In the genomic region with DNA sequence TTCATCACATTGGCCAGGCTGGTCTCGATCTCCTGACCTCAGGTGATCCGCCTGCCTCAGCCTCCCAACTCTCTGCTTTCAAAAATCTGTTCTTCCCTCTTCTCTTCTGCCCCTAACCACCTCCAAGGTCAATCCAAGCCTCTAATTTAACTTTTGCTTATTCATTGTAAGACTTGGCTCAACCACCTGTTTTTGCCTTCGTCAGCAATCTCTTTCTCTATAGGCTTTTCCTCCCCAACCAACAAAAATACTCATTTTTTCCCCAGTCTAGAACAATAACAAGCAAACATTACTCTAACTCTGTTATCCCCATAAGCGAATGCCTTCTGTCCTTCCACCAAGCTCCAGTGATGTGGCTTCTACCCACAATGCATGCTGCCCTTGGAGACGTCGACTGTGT, we compare ENCODE assay signal across 39 cellular contexts.
"Had no signal": no experiment of that assay in that cellular context is flagged by ENCODE, and none has a peak within 500 bp of the region (broad histone marks: within the 10 kb centered on the region; RNA-seq: fewer than 3 reads in every experiment).

No MANE protein-coding gene starts in this region.

- H3K4me1 ChIP-seq: adrenal gland, breast epithelium, colonic mucosa had no signal

- H3K36me3 ChIP-seq: adrenal gland, brain microvascular endothelial cell, breast epithelium, cardiac muscle cell, colonic mucosa had no signal

- H3K27ac Mint-ChIP-seq: activated naive CD4-positive, alpha-beta T cell treated with anti-CD3 and anti-CD28 coated beads for 36 hours; activated naive CD4-positive, alpha-beta T cell treated with anti-CD3 and anti-CD28 coated beads, Interleukin-2, amount 10 ng/mL, durations not matched to agents 7 days and 5 days; activated naive CD4-positive, alpha-beta T cell treated with anti-CD3 and anti-CD28 coated beads, Interleukin-2, amount 50 U/mL, for 24 hours; activated naive CD4-positive, alpha-beta T cell treated with anti-CD3 and anti-CD28 coated beads, Interleukin-2, amount 50 U/mL, for 72 hours; activated naive CD8-positive, alpha-beta T cell; activated naive CD8-positive, alpha-beta T cell treated with anti-CD3 and anti-CD28 coated beads for 36 hours; activated naive CD8-positive, alpha-beta T cell treated with anti-CD3 and anti-CD28 coated beads, Interleukin-2, amount 10 ng/mL, durations not matched to agents 7 days and 5 days; activated naive CD8-positive, alpha-beta T cell treated with anti-CD3 and anti-CD28 coated beads, Interleukin-2, amount 50 U/mL, for 24 hours; activated T-cell treated with anti-CD3 and anti-CD28 coated beads, Interleukin-2, amount 50 U/mL, for 72 hours; activated T-helper 1 cell treated with anti-CD3 and anti-CD28 coated beads, Interleukin-12 subunit alpha, Interleukin-12 subunit beta, Interleukin-2, Interleukin-4 antibody, amounts not matched to agents 30 ng/mL and 10 ng/mL and 1 ng/mL, durations not matched to agents 14 hours and 24 hours and 36 hours; activated T-helper 17 cell treated with anti-CD3 and anti-CD28 coated beads, Interleukin-2, amount 50 U/mL, for 72 hours; activated T-helper 2 cell treated with anti-CD3 and anti-CD28 coated beads, Interferon-gamma antibody, Interleukin-2, Interleukin-4, amounts not matched to agents 10 μg/mL and 5 μg/mL and 100 μg/mL, durations not matched to agents 14 hours and 24 hours and 36 hours; brain had no signal

- H3K27me3 Mint-ChIP-seq: activated naive CD4-positive, alpha-beta T cell treated with anti-CD3 and anti-CD28 coated beads, Interleukin-2, amount 50 U/mL, for 24 hours; activated naive CD8-positive, alpha-beta T cell; activated naive CD8-positive, alpha-beta T cell treated with anti-CD3 and anti-CD28 coated beads for 36 hours; activated naive CD8-positive, alpha-beta T cell treated with anti-CD3 and anti-CD28 coated beads, Interleukin-2, amount 10 ng/mL, durations not matched to agents 7 days and 5 days; activated naive CD8-positive, alpha-beta T cell treated with anti-CD3 and anti-CD28 coated beads, Interleukin-2, amount 50 U/mL, for 24 hours; activated T-helper 17 cell treated with anti-CD3 and anti-CD28 coated beads, Interleukin-2, amount 50 U/mL, for 72 hours; brain had no signal

- H3K9me3 ChIP-seq: adrenal gland, body of pancreas, breast epithelium, colonic mucosa had no signal

- H3K27ac ChIP-seq: adrenal gland, body of pancreas, brain microvascular endothelial cell, breast epithelium, cardiac muscle cell, colonic mucosa had no signal

- H3K4me3 ChIP-seq: adrenal gland, body of pancreas, breast epithelium, cardiac muscle cell, colonic mucosa had no signal

- H3K36me3 Mint-ChIP-seq: activated naive CD4-positive, alpha-beta T cell treated with anti-CD3 and anti-CD28 coated beads, Interleukin-2, amount 50 U/mL, for 24 hours; activated naive CD4-positive, alpha-beta T cell treated with anti-CD3 and anti-CD28 coated beads, Interleukin-2, amount 50 U/mL, for 72 hours; activated naive CD8-positive, alpha-beta T cell; activated naive CD8-positive, alpha-beta T cell treated with anti-CD3 and anti-CD28 coated beads for 36 hours had no signal

- DNase-seq: activated effector memory CD4-positive, alpha-beta T cell treated with anti-CD3 and anti-CD28 coated beads, Interleukin-2, amount 50 U/mL, for 16 hours; activated effector memory CD4-positive, alpha-beta T cell treated with Interleukin-2 at 50 U/mL for 16 hours; activated gamma-delta T cell; activated gamma-delta T cell treated with Interleukin-2 at 50 U/mL for 16 hours; activated naive CD4-positive, alpha-beta T cell; activated naive CD4-positive, alpha-beta T cell treated with anti-CD3 and anti-CD28 coated beads for 36 hours; activated naive CD4-positive, alpha-beta T cell treated with anti-CD3 and anti-CD28 coated beads, Interleukin-2, amount 10 ng/mL, durations not matched to agents 7 days and 5 days; activated naive CD4-positive, alpha-beta T cell treated with anti-CD3 and anti-CD28 coated beads, Interleukin-2, amount 50 U/mL, for 16 hours; activated naive CD4-positive, alpha-beta T cell treated with Interleukin-2 at 50 U/mL for 16 hours; activated naive CD8-positive, alpha-beta T cell treated with anti-CD3 and anti-CD28 coated beads for 36 hours; activated naive CD8-positive, alpha-beta T cell treated with anti-CD3 and anti-CD28 coated beads, Interleukin-2, amount 10 ng/mL, durations not matched to agents 7 days and 5 days; activated naive CD8-positive, alpha-beta T cell treated with anti-CD3 and anti-CD28 coated beads, Interleukin-2, amount 50 U/mL, for 24 hours; activated T-cell treated with anti-CD3 and anti-CD28 coated beads, Interleukin-2, amount 50 U/mL, for 4 hours; activated T-cell treated with anti-CD3 and anti-CD28 coated beads, Interleukin-2, amount 50 U/mL, for 48 hours; activated T-cell treated with anti-CD3 and anti-CD28 coated beads, Interleukin-2, amount 50 U/mL, for 72 hours; adrenal gland; amniotic stem cell; amygdala; anterior cingulate cortex; aorta; body of pancreas; brain microvascular endothelial cell; caudate nucleus; central memory CD4-positive, alpha-beta T cell; cerebellar nuclear complex; colonic mucosa had no signal

- FAIRE-seq: astrocyte, bronchial epithelial cell, colon had no signal

- ATAC-seq: activated naive CD4-positive, alpha-beta T cell treated with anti-CD3 and anti-CD28 coated beads, Interleukin-2, amount 50 U/mL, for 72 hours; activated naive CD8-positive, alpha-beta T cell treated with anti-CD3 and anti-CD28 coated beads, Interleukin-2, amount 50 U/mL, for 24 hours; activated T-cell treated with anti-CD3 and anti-CD28 coated beads, Interleukin-2, amount 50 U/mL, for 4 hours; activated T-cell treated with anti-CD3 and anti-CD28 coated beads, Interleukin-2, amount 50 U/mL, for 72 hours; activated T-helper 17 cell treated with anti-CD3 and anti-CD28 coated beads, Interleukin-2, amount 50 U/mL, for 72 hours; body of pancreas had no signal

- H3K27me3 ChIP-seq: adrenal gland, body of pancreas, brain microvascular endothelial cell, breast epithelium, cardiac muscle cell, colonic mucosa had no signal

- H3K4me3 Mint-ChIP-seq: activated naive CD4-positive, alpha-beta T cell treated with anti-CD3 and anti-CD28 coated beads for 36 hours; activated naive CD4-positive, alpha-beta T cell treated with anti-CD3 and anti-CD28 coated beads, Interleukin-2, amount 10 ng/mL, durations not matched to agents 7 days and 5 days; activated naive CD4-positive, alpha-beta T cell treated with anti-CD3 and anti-CD28 coated beads, Interleukin-2, amount 50 U/mL, for 24 hours; activated naive CD8-positive, alpha-beta T cell; activated naive CD8-positive, alpha-beta T cell treated with anti-CD3 and anti-CD28 coated beads for 36 hours; activated naive CD8-positive, alpha-beta T cell treated with anti-CD3 and anti-CD28 coated beads, Interleukin-2, amount 10 ng/mL, durations not matched to agents 7 days and 5 days; activated naive CD8-positive, alpha-beta T cell treated with anti-CD3 and anti-CD28 coated beads, Interleukin-2, amount 50 U/mL, for 24 hours; activated T-cell treated with anti-CD3 and anti-CD28 coated beads, Interleukin-2, amount 50 U/mL, for 4 hours; activated T-cell treated with anti-CD3 and anti-CD28 coated beads, Interleukin-2, amount 50 U/mL, for 72 hours; activated T-helper 1 cell treated with anti-CD3 and anti-CD28 coated beads, Interleukin-12 subunit alpha, Interleukin-12 subunit beta, Interleukin-2, Interleukin-4 antibody, amounts not matched to agents 30 ng/mL and 10 ng/mL and 1 ng/mL, durations not matched to agents 14 hours and 24 hours and 36 hours; activated T-helper 17 cell treated with anti-CD3 and anti-CD28 coated beads, Interleukin-2, amount 50 U/mL, for 72 hours; brain; central memory CD8-positive, alpha-beta T cell had no signal

- H3K9me3 Mint-ChIP-seq: activated naive CD4-positive, alpha-beta T cell treated with anti-CD3 and anti-CD28 coated beads for 36 hours; activated naive CD4-positive, alpha-beta T cell treated with anti-CD3 and anti-CD28 coated beads, Interleukin-2, amount 10 ng/mL, durations not matched to agents 7 days and 5 days; activated naive CD4-positive, alpha-beta T cell treated with anti-CD3 and anti-CD28 coated beads, Interleukin-2, amount 50 U/mL, for 24 hours; activated naive CD4-positive, alpha-beta T cell treated with anti-CD3 and anti-CD28 coated beads, Interleukin-2, amount 50 U/mL, for 72 hours; activated naive CD8-positive, alpha-beta T cell treated with anti-CD3 and anti-CD28 coated beads for 36 hours; activated naive CD8-positive, alpha-beta T cell treated with anti-CD3 and anti-CD28 coated beads, Interleukin-2, amount 10 ng/mL, durations not matched to agents 7 days and 5 days; activated naive CD8-positive, alpha-beta T cell treated with anti-CD3 and anti-CD28 coated beads, Interleukin-2, amount 50 U/mL, for 24 hours; activated T-cell treated with anti-CD3 and anti-CD28 coated beads, Interleukin-2, amount 50 U/mL, for 4 hours; activated T-cell treated with anti-CD3 and anti-CD28 coated beads, Interleukin-2, amount 50 U/mL, for 72 hours; activated T-helper 1 cell treated with anti-CD3 and anti-CD28 coated beads, Interleukin-12 subunit alpha, Interleukin-12 subunit beta, Interleukin-2, Interleukin-4 antibody, amounts not matched to agents 30 ng/mL and 10 ng/mL and 1 ng/mL, durations not matched to agents 14 hours and 24 hours and 36 hours; activated T-helper 17 cell treated with anti-CD3 and anti-CD28 coated beads, Interleukin-2, amount 50 U/mL, for 72 hours; activated T-helper 2 cell treated with anti-CD3 and anti-CD28 coated beads, Interferon-gamma antibody, Interleukin-2, Interleukin-4, amounts not matched to agents 10 μg/mL and 5 μg/mL and 100 μg/mL, durations not matched to agents 14 hours and 24 hours and 36 hours; brain; central memory CD8-positive, alpha-beta T cell had no signal
